In genomic region chr3:152270145-152270870, GRCh38 we compare ENCODE assay signal across 8 cellular contexts. TPM values are rescaled to one million over a fixed set of nuclear protein-coding genes. Genes with fewer than 3 reads are reported as not detected.
DNase-seq lines count a peak whose midpoint lies in the region; TF ChIP-seq lines count a peak whose summit lies in the region.

No MANE protein-coding gene starts in this region.

- peak overlapping the region; percentile 96 for H3K27ac Mint-ChIP-seq in progenitor cell of endocrine pancreas

- TF ChIP-seq CTCF in AG04449 (IDR thresholded peaks at IDR 0.05; ENCODE audit: insufficient read depth, low read length, missing control alignments) (no peak), HFF-Myc (IDR thresholded peaks at IDR 0.05; ENCODE audit: low read depth, low read length, missing control alignments) (no peak), fibroblast of villous mesenchyme (IDR thresholded peaks at IDR 0.05; ENCODE audit: insufficient read depth, low read depth, low read length) (no peak), progenitor cell of endocrine pancreas (IDR thresholded peaks at IDR 0.05; ENCODE audit: unreplicated experiment) (no peak), GM13977 (IDR thresholded peaks at IDR 0.05; ENCODE audit: extremely low read depth, insufficient read depth, missing control alignments) (no peak)

- no peaks in the 10 kb centered on the region for H3K9me3 Mint-ChIP-seq in progenitor cell of endocrine pancreas (ENCODE audit: low read depth)

- POLR2A ChIA-PET in AG04449 (lab: Yijun Ruan, JAX): interaction anchor here (0.6 to 2.4 kb wide), 6 partner anchors 67 to 197 kb away, joined by 3 to 22 read pairs (median 4); no protein-coding TSS in a partner anchor

- H3K36me3 Mint-ChIP-seq in progenitor cell of endocrine pancreas (ENCODE audit: insufficient read depth): no peaks in the 10 kb centered on the region

- peak overlapping the region; percentile 93 for H3K4me3 Mint-ChIP-seq in progenitor cell of endocrine pancreas (ENCODE audit: low read depth)

- no peak for DNase-seq in AG04449 (ENCODE audit: low read depth, low spot score)
- no peak for DNase-seq in HFF-Myc (ENCODE audit: extremely low read depth, low read depth)
- DNase-seq in UCSD-AML1 (lab: John Stamatoyannopoulos, UW; ENCODE audit: unreplicated experiment): peak; percentile 39
- DNase-seq in fibroblast of villous mesenchyme (ENCODE audit: low read depth): peak; percentile 56
- DNase-seq in progenitor cell of endocrine pancreas (ENCODE audit: low spot score, unreplicated experiment): no peak
- DNase-seq in GM19240 (ENCODE audit: insufficient read length, low spot score): no peak
- no peak for DNase-seq in A172 (ENCODE audit: low spot score)
- DNase-seq in GM13977 (ENCODE audit: low spot score): no peak

- peaks cover 16% of the 10 kb centered on the region for H3K4me1 Mint-ChIP-seq in progenitor cell of endocrine pancreas (ENCODE audit: low read depth)

- H3K4me3 ChIP-seq in AG04449 (ENCODE audit: low read depth, low read length) (peak overlapping the region; percentile 76), HFF-Myc (replicated peaks; ENCODE audit: low read depth, low read length) (peak overlapping the region; percentile 71), fibroblast of villous mesenchyme (ENCODE audit: low read depth, low read length) (peak overlapping the region; percentile 69)

- CTCF ChIA-PET in AG04449 (lab: Yijun Ruan, JAX): interaction anchor here (0.7 to 1.4 kb wide), 2 partner anchors 170 to 198 kb away, joined by 3 read pairs; no protein-coding TSS in a partner anchor

- in situ Hi-C loops in GM13977 (cut with MboI; ENCODE audit: low pct_unique_long_range_greater_than_20kb, low sequenced_read_pairs, unreplicated experiment): no loop called here

- H3K27me3 Mint-ChIP-seq in progenitor cell of endocrine pancreas: peaks cover 30% of the 10 kb centered on the region

RNA-seq across cellular contexts. Expression of gene MBNL1, which starts 1.6 kb away (rescaled TPM):
- 440 and 445 TPM in 2 replicates for total RNA-seq in fibroblast of villous mesenchyme
- 29.4 and 38.1 TPM in 2 replicates for total RNA-seq in progenitor cell of endocrine pancreas
- total RNA-seq in A172 (2014; rRNA removed; shearing (Covaris generic)): 137 and 161 TPM in 2 replicates

Comparison
In these comparisons a context has a peak if more than half of its experiments do, and no peak if none do; other contexts are left out.
1. DNase-seq: peak in UCSD-AML1 (single experiment) and fibroblast of villous mesenchyme (single experiment); none in AG04449 (single experiment), HFF-Myc (single experiment), progenitor cell of endocrine pancreas (single experiment), GM19240 (single experiment), A172 (single experiment) and GM13977 (single experiment).
2. Peak in every context shown above with its lines, with median percentiles within 50 percentile points of each other: H3K4me3 ChIP-seq.